2 cellular contexts compared by ENCODE assay signal in the genomic region with DNA sequence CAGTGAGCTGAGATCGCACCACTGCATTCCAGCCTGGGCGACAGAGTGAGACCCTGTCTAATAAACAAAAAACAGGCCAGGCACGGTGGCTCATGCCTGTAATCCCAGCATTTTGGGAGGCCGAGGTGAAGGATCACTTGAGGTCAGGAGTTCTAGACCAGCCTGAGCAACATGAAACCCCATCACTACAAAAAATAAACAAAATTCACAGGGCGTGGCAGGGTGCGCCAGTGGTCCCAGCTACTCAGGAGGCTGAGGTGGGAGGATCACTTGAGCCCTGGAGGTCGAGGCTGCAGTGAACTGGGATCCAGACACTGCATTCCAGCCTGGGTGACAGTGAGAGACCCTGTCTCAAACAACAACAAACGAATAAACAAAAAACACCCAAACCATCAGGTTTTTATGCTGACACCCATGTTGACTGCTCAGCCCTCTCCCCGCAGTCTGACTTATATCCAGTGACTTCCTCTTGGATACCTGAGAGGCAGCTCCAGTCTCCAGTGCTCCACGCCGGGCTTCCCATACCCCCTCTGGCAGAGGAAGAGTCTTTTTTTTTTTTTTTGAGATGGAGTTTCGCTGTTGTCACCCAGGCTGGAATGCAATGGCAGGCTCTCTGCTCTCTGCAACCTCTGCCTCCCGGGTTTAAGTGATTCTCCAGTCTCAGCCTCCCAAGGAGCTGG.
TF ChIP-seq lines count a peak whose summit lies in the region.

No MANE protein-coding gene starts in this region.

TF ChIP-seq in HEK293, 187 proteins besides CTCF, POLR2A, EP300 and RAD21 (continued from another document):
- TF ChIP-seq INSM2 (tag by site-specific recombination; IDR thresholded peaks at IDR 0.05), result no peak
TF ChIP-seq in HEK293: peak in this region for 2.

TF ChIP-seq in WTC11, 78 proteins besides CTCF, POLR2A, EP300 and RAD21 (continued from another document):
- TF ChIP-seq ATF2 (CRISPR knock-in tag; IDR thresholded peaks at IDR 0.05; ENCODE audit: borderline replicate concordance, low read depth), result no peak
- TF ChIP-seq, protein P1, sequence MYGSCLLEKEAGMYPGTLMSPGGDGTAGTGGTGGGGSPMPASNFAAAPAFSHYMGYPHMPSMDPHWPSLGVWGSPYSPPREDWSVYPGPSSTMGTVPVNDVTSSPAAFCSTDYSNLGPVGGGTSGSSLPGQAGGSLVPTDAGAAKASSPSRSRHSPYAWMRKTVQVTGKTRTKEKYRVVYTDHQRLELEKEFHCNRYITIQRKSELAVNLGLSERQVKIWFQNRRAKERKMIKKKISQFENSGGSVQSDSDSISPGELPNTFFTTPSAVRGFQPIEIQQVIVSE (CRISPR knock-in tag; IDR thresholded peaks at IDR 0.05; ENCODE audit: borderline replicate concordance), result no peak
- TF ChIP-seq, protein P2, sequence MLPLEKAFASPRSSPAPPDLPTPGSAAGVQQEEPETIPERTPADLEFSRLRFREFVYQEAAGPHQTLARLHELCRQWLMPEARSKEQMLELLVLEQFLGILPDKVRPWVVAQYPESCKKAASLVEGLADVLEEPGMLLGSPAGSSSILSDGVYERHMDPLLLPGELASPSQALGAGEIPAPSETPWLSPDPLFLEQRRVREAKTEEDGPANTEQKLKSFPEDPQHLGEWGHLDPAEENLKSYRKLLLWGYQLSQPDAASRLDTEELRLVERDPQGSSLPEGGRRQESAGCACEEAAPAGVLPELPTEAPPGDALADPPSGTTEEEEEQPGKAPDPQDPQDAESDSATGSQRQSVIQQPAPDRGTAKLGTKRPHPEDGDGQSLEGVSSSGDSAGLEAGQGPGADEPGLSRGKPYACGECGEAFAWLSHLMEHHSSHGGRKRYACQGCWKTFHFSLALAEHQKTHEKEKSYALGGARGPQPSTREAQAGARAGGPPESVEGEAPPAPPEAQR (CRISPR knock-in tag; IDR thresholded peaks at IDR 0.05), result no peak
- TF ChIP-seq TEAD4 (CRISPR knock-in tag; IDR thresholded peaks at IDR 0.05), result no peak
- no peak for TF ChIP-seq ZNF671 (CRISPR knock-in tag; IDR thresholded peaks at IDR 0.05)
- no peak for TF ChIP-seq RELA (CRISPR knock-in tag; IDR thresholded peaks at IDR 0.05; ENCODE audit: borderline replicate concordance)
- TF ChIP-seq ZNF232 (CRISPR knock-in tag; IDR thresholded peaks at IDR 0.05), result no peak
- TF ChIP-seq GRHL2 (CRISPR knock-in tag; IDR thresholded peaks at IDR 0.05; ENCODE audit: insufficient replicate concordance, severe bottlenecking), result no peak
- TF ChIP-seq SMAD3 (CRISPR knock-in tag; IDR thresholded peaks at IDR 0.05; ENCODE audit: borderline replicate concordance), result no peak
- no peak for TF ChIP-seq ZNF317 (CRISPR knock-in tag; IDR thresholded peaks at IDR 0.05; ENCODE audit: borderline replicate concordance, low read depth)
- TF ChIP-seq STAT6 (CRISPR knock-in tag; conservative IDR thresholded peaks at IDR 0.05; ENCODE audit: low read depth), result no peak
